ENCODE assay signal across 16 cellular contexts in genomic region chr10:76072384-76072783, GRCh38.
"Had no signal": no experiment of that assay in that cellular context is flagged by ENCODE, and none has a peak within 500 bp of the region (broad histone marks: within the 10 kb centered on the region; RNA-seq: fewer than 3 reads in every experiment).

No MANE protein-coding gene starts in this region.

- H3K4me1 ChIP-seq: colonic mucosa, foreskin keratinocyte, thyroid gland had no signal

- H3K4me1 Mint-ChIP-seq: endodermal cell; naive thymus-derived CD4-positive, alpha-beta T cell had no signal

- H3K27ac ChIP-seq: colonic mucosa, foreskin keratinocyte, ovary, suprapubic skin, thyroid gland had no signal

- H3K4me2 ChIP-seq: smooth muscle cell had no signal

- H3K4me3 Mint-ChIP-seq: endodermal cell; naive thymus-derived CD4-positive, alpha-beta T cell had no signal

- H3K27ac Mint-ChIP-seq: endodermal cell, type B pancreatic cell had no signal

- DNase-seq: colonic mucosa; effector CD4-positive, alpha-beta T cell; endodermal cell; erythroblast; foreskin keratinocyte; head of caudate nucleus; hippocampal formation; left colon; naive thymus-derived CD4-positive, alpha-beta T cell; ovary; stimulated activated CD4-positive, alpha-beta T cell treated with anti-CD3 and anti-CD28 coated beads, Interleukin-2, amount 100 ng/mL, for 48 hours; stimulated activated naive CD8-positive, alpha-beta T cell treated with anti-CD3 and anti-CD28 coated beads, Interleukin-15, Interleukin-2, amounts not matched to agents 100 U/mL and 50 U/mL, for 24 hours; thyroid gland had no signal

- H3K27me3 ChIP-seq: colonic mucosa, ovary, suprapubic skin, thyroid gland had no signal

- H3K36me3 ChIP-seq: colonic mucosa, ovary, suprapubic skin, thyroid gland had no signal

- ATAC-seq: foreskin keratinocyte; left colon; naive thymus-derived CD4-positive, alpha-beta T cell; stimulated activated naive CD8-positive, alpha-beta T cell treated with anti-CD3 and anti-CD28 coated beads, Interleukin-15, Interleukin-2, amounts not matched to agents 100 U/mL and 50 U/mL, for 24 hours had no signal

- H3K4me3 ChIP-seq: colonic mucosa, ovary, smooth muscle cell, suprapubic skin, thyroid gland had no signal

- H3K9me3 ChIP-seq: colonic mucosa, ovary, suprapubic skin, thyroid gland had no signal
